ENCODE assay signal across 1 cellular context in genomic region chr7:138949421-138950088, GRCh38.
TF ChIP-seq lines count a peak whose summit lies in the region.

No MANE protein-coding gene starts in this region.

TF ChIP-seq in K562, 482 proteins besides CTCF, POLR2A, EP300 and RAD21:
- TF ChIP-seq MLLT1 (IDR thresholded peaks at IDR 0.05), result no peak
- no peak for TF ChIP-seq ZFP91 (CRISPR knock-in tag; IDR thresholded peaks at IDR 0.05)
- 0 out of 2 replicates have a peak, but pooled peaks have one; percentile 67 for TF ChIP-seq EZH2 (IDR thresholded peaks at IDR 0.05; ENCODE audit: borderline replicate concordance, low read depth, low read length)
